ENCODE assay signal across 19 cellular contexts in the genomic region with DNA sequence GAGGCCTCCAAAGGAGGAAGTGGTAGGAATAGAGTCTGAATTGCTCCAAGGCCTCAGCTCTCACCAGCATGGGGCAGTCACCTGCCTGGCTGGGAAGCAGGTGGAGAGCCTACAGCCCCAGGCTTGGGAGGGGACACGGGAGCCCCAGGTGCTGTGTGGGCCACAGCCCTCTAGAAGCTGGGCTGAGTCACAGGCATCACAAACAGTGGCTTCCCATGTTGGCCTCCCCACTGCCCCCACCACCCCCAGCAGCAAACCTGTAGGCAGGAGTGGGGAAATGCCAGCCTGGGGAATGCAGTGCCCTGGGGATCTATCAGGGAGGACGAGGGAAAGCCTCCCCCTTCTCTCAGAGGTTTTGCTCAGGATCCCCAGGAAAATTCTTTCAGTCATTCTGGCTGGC.
DNase-seq lines count a peak whose midpoint lies in the region; ATAC-seq and TF ChIP-seq lines count a peak whose summit lies in the region.
"Had no signal": no experiment of that assay in that cellular context is flagged by ENCODE, and none has a peak within 500 bp of the region (broad histone marks: within the 10 kb centered on the region; RNA-seq: fewer than 3 reads in every experiment).

No MANE protein-coding gene starts in this region.

- H3K27me3 Mint-ChIP-seq in GM23338 (ENCODE audit: insufficient read depth, low read depth, poor library complexity) (peaks cover 10% of the 10 kb centered on the region), chondrocyte (ENCODE audit: low read depth) (no peaks in the 10 kb centered on the region)
- H3K27me3 Mint-ChIP-seq in activated CD4-positive, alpha-beta T cell treated with anti-CD3 and anti-CD28 coated beads, Interleukin-2, amount 10 ng/mL, durations not matched to agents 24 days and 14 days: peaks cover 3% of the 10 kb centered on the region

- H3K4me3 Mint-ChIP-seq in GM23338 (no peak overlapping the region), chondrocyte (ENCODE audit: unreplicated experiment) (no peak overlapping the region)
- no peak overlapping the region for H3K4me3 Mint-ChIP-seq in activated CD4-positive, alpha-beta T cell treated with anti-CD3 and anti-CD28 coated beads, Interleukin-2, amount 10 ng/mL, durations not matched to agents 24 days and 14 days

- H3K4me1 Mint-ChIP-seq in GM23338 (peaks cover 51% of the 10 kb centered on the region), chondrocyte (ENCODE audit: low read depth) (peaks cover 67% of the 10 kb centered on the region)
- peaks cover 2% of the 10 kb centered on the region for H3K4me1 Mint-ChIP-seq in activated CD4-positive, alpha-beta T cell treated with anti-CD3 and anti-CD28 coated beads, Interleukin-2, amount 10 ng/mL, durations not matched to agents 24 days and 14 days

- H3K27ac Mint-ChIP-seq in GM23338 (no peak overlapping the region), chondrocyte (ENCODE audit: unreplicated experiment) (peak overlapping the region; percentile 73)
- H3K27ac Mint-ChIP-seq in activated CD4-positive, alpha-beta T cell treated with anti-CD3 and anti-CD28 coated beads, Interleukin-2, amount 10 ng/mL, durations not matched to agents 24 days and 14 days: no peak overlapping the region

- 0 out of 2 replicates have a peak, but pooled peaks cover 2% of the 10 kb centered on the region for H3K9me2 ChIP-seq in GM23338 (ENCODE audit: insufficient read depth)

- H3K4me3 ChIP-seq in GM23338 (no peak overlapping the region), smooth muscle cell (no peak overlapping the region)
- H3K4me3 ChIP-seq: MG63, SJCRH30 had no signal

- H3K79me2 ChIP-seq in GM23338 (replicated peaks; ENCODE audit: insufficient read depth): no peaks in the 10 kb centered on the region
- H3K79me2 ChIP-seq in smooth muscle cell (ENCODE audit: low read depth): no peaks in the 10 kb centered on the region

- H3K27ac ChIP-seq in GM23338 (ENCODE audit: low read depth) (no peak overlapping the region), smooth muscle cell (ENCODE audit: low read depth) (no peak overlapping the region)
- H3K27ac ChIP-seq: SJCRH30 had no signal

- H3K9me3 Mint-ChIP-seq in GM23338 (no peaks in the 10 kb centered on the region), chondrocyte (ENCODE audit: low read depth) (no peaks in the 10 kb centered on the region)
- no peaks in the 10 kb centered on the region for H3K9me3 Mint-ChIP-seq in activated CD4-positive, alpha-beta T cell treated with anti-CD3 and anti-CD28 coated beads, Interleukin-2, amount 10 ng/mL, durations not matched to agents 24 days and 14 days

- H2AFZ ChIP-seq in GM23338 (no peak overlapping the region), smooth muscle cell (ENCODE audit: low read depth) (no peak overlapping the region)

- H3F3A ChIP-seq in GM23338 (replicated peaks; ENCODE audit: low read depth): no peaks in the 10 kb centered on the region
- H3F3A ChIP-seq in smooth muscle cell (ENCODE audit: low read depth): no peaks in the 10 kb centered on the region

- H3K36me3 Mint-ChIP-seq in GM23338 (ENCODE audit: low read depth) (no peaks in the 10 kb centered on the region), chondrocyte (ENCODE audit: low read depth) (peaks cover 2% of the 10 kb centered on the region)
- no peaks in the 10 kb centered on the region for H3K36me3 Mint-ChIP-seq in activated CD4-positive, alpha-beta T cell treated with anti-CD3 and anti-CD28 coated beads, Interleukin-2, amount 10 ng/mL, durations not matched to agents 24 days and 14 days (ENCODE audit: low read depth)

- no peaks in the 10 kb centered on the region for H3K9me3 ChIP-seq in smooth muscle cell (replicated peaks; ENCODE audit: low read depth)
- H3K9me3 ChIP-seq: SJCRH30 had no signal

- TF ChIP-seq CTCF in GM23338 (conservative IDR thresholded peaks at IDR 0.05; ENCODE audit: low read depth in 2 of 2): no peak
- no peak for TF ChIP-seq CTCF in chondrocyte (IDR thresholded peaks at IDR 0.05)
- no peak for TF ChIP-seq CTCF in omental fat pad (IDR thresholded peaks at IDR 0.05)
- no peak for TF ChIP-seq CTCF in smooth muscle cell (IDR thresholded peaks at IDR 0.05; ENCODE audit: borderline replicate concordance, insufficient read depth, poor library complexity, severe bottlenecking)

- no peak for DNase-seq in GM23338 (ENCODE audit: low spot score)
- peak; percentile 16 for DNase-seq in NCI-H69 (lab: John Stamatoyannopoulos, UW)
- DNase-seq in chondrocyte (ENCODE audit: low spot score): no peak
- no peak for DNase-seq in omental fat pad (ENCODE audit: low spot score)
- DNase-seq in stimulated activated CD8-positive, alpha-beta memory T cell treated with anti-CD3 and anti-CD28 coated beads, Interleukin-4, amount 100 ng/mL, for 48 hours: no peak
- DNase-seq in smooth muscle cell (lab: John Stamatoyannopoulos, UW; ENCODE audit: unreplicated experiment): no peak
- DNase-seq in activated CD4-positive, alpha-beta T cell treated with anti-CD3 and anti-CD28 coated beads, Interleukin-2, amount 10 ng/mL, durations not matched to agents 24 days and 14 days: no peak
- DNase-seq: COR-L47; DMS153; EL; MG63; NCI-H1092; NCI-H146; NCI-H2081; NCI-H526; NK-92 treated with Interleukin-12 subunit alpha and Interleukin-12 subunit beta, amount 100 ng/mL, for 24 hours; RPMI8226 had no signal

- ATAC-seq in GM23338 (peak; percentile 16), omental fat pad (ENCODE audit: low FRiP score) (peak; percentile 13)
- ATAC-seq: HCT116 had no signal

- H3K36me3 ChIP-seq in GM23338 (ENCODE audit: insufficient read depth) (no peaks in the 10 kb centered on the region), smooth muscle cell (ENCODE audit: low read depth) (no peaks in the 10 kb centered on the region)
- H3K36me3 ChIP-seq: MG63, SJCRH30 had no signal

- no peaks in the 10 kb centered on the region for H4K20me1 ChIP-seq in GM23338 (replicated peaks; ENCODE audit: insufficient read depth)
- H4K20me1 ChIP-seq in smooth muscle cell (ENCODE audit: low read depth): no peaks in the 10 kb centered on the region

- H3K4me2 ChIP-seq in GM23338: no peak overlapping the region
- no peak overlapping the region for H3K4me2 ChIP-seq in smooth muscle cell

- 92% methylated on average over 2 of the region's 2 CpGs for WGBS in smooth muscle cell (ENCODE audit: low lambda C conversion rate)

- H3K9ac ChIP-seq in smooth muscle cell (ENCODE audit: low read depth): no peak overlapping the region

- intact Hi-C loops in activated CD4-positive, alpha-beta T cell treated with anti-CD3 and anti-CD28 coated beads, Interleukin-2, amount 10 ng/mL, durations not matched to agents 24 days and 14 days (cut with micrococcal nuclease): no loop called here

- no peaks in the 10 kb centered on the region for H3K27me3 ChIP-seq in GM23338 (ENCODE audit: insufficient read depth)
- H3K27me3 ChIP-seq in smooth muscle cell (ENCODE audit: low read depth): peaks cover 12% of the 10 kb centered on the region
- H3K27me3 ChIP-seq: MG63 had no signal

- H3K4me1 ChIP-seq in GM23338 (ENCODE audit: insufficient read depth) (peaks cover 14% of the 10 kb centered on the region), smooth muscle cell (ENCODE audit: low read depth) (no peaks in the 10 kb centered on the region)
- H3K4me1 ChIP-seq: SJCRH30 had no signal

TF ChIP-seq in GM23338, 12 proteins besides CTCF, POLR2A, EP300 and RAD21:
- TF ChIP-seq EZH2 (IDR thresholded peaks at IDR 0.05; ENCODE audit: low read depth, unreplicated experiment) (no peak), ZNF114 (CRISPR knock-in tag; IDR thresholded peaks at IDR 0.05) (no peak), NANOG (IDR thresholded peaks at IDR 0.05; ENCODE audit: borderline replicate concordance) (no peak), CREB1 (CRISPR knock-in tag; IDR thresholded peaks at IDR 0.05; ENCODE audit: low read depth) (no peak), STAT1 (IDR thresholded peaks at IDR 0.05; ENCODE audit: unreplicated experiment) (no peak)
